20 cellular contexts compared by ENCODE assay signal in the genomic region with DNA sequence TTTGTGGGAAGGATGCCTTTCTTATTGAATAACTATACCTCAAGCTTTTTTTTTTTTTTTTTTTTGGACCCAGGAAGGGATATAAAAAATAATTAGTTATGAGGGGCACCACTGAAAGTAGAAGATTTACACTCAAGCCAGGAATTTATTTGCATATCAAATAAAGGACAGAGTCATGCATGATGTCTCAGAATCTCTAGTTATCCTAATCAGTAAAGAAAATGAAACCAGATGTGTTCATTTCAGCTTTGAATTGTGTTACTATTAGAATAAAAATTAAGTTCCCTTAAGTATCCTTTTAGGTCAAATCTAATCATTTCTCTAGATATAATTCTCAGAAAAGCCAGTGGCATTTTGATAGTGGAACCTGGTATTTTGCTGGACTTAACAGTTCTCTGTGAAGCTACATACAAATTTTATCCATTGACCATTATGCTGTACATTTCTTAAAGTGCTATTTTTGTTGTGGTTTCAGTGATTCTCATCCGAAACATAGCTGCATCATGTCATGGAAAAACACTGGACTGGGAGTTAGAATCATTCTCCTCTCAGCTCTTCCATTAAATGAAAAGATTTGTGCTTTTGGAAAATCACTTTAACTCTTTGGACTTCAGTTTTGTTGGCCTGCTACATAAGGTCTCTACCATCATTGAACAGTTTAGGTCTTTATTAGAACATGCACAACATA.
A peak's percentile ranks its signal among the peaks of the same experiment; 100 is the strongest.
DNase-seq lines count a peak whose midpoint lies in the region; ATAC-seq and TF ChIP-seq lines count a peak whose summit lies in the region.
"Had no signal": no experiment of that assay in that cellular context is flagged by ENCODE, and none has a peak within 500 bp of the region (broad histone marks: within the 10 kb centered on the region; RNA-seq: fewer than 3 reads in every experiment).

No MANE protein-coding gene starts in this region.

- H2AK5ac ChIP-seq in mesenchymal stem cell (ENCODE audit: low read length, severe bottlenecking) = no peak overlapping the region

- H3K4me2 ChIP-seq in BLaER1 (peak overlapping the region; percentile 16; the same call in 1 of the 2 replicates), mesenchymal stem cell (ENCODE audit: low read length, poor library complexity, severe bottlenecking) (no peak overlapping the region)
- H3K4me2 ChIP-seq: A549, KMS-11 had no signal

- no peak overlapping the region for H2BK12ac ChIP-seq in mesenchymal stem cell (ENCODE audit: low read length in 2 of 2)

- no peak overlapping the region for H2BK120ac ChIP-seq in mesenchymal stem cell (ENCODE audit: low read depth, low read length)

- no peaks in the 10 kb centered on the region for H3K79me1 ChIP-seq in mesenchymal stem cell (replicated peaks; ENCODE audit: low read length, poor library complexity, severe bottlenecking)

- H3K9ac ChIP-seq in BLaER1 (no peak overlapping the region), mesenchymal stem cell (ENCODE audit: low read length) (peak overlapping the region; percentile 77)
- H3K9ac ChIP-seq: KMS-11 had no signal

- no peak overlapping the region for H3K27ac ChIP-seq in BLaER1
- H3K27ac ChIP-seq in mesenchymal stem cell (ENCODE audit: low read length, poor library complexity, severe bottlenecking) = no peak overlapping the region
- H3K27ac ChIP-seq: A549, KMS-11 had no signal

- no peak overlapping the region for H3K23ac ChIP-seq in mesenchymal stem cell (ENCODE audit: low read length in 2 of 2)

- H4K8ac ChIP-seq in mesenchymal stem cell (ENCODE audit: low read length) = no peak overlapping the region

- no peak overlapping the region for H3K4me3 Mint-ChIP-seq in activated B cell treated with CpG ODN at 0.5 μM for 24 hours
- H3K4me3 Mint-ChIP-seq: CD4-positive, CD25-positive, alpha-beta regulatory T cell; H9 had no signal

- CTCF ChIA-PET in activated B cell treated with CpG ODN at 0.5 μM for 24 hours (lab: Charles Lee) = no interaction called here

- H4K20me1 ChIP-seq in BLaER1 = no peaks in the 10 kb centered on the region

- H3K27me3 ChIP-seq in BLaER1 (no peaks in the 10 kb centered on the region), mesenchymal stem cell (ENCODE audit: control insufficient read depth in 1 of 2, insufficient read depth in 1 of 2, low read length in 2 of 2) (no peaks in the 10 kb centered on the region)

- H3K4me1 ChIP-seq in BLaER1 (peaks cover 10% of the 10 kb centered on the region; the same call in 1 of the 2 replicates), mesenchymal stem cell (ENCODE audit: control insufficient read depth, insufficient read depth, low read depth, low read length) (no peaks in the 10 kb centered on the region)
- H3K4me1 ChIP-seq: A549, Caco-2 had no signal

- H3K27ac Mint-ChIP-seq in activated B cell treated with CpG ODN at 0.5 μM for 24 hours = peak overlapping the region; percentile 18
- H3K27ac Mint-ChIP-seq: CD4-positive, CD25-positive, alpha-beta regulatory T cell; H9 had no signal

- POLR2A ChIA-PET in activated B cell treated with CpG ODN at 0.5 μM for 24 hours (lab: Charles Lee) = interaction anchor here (0.6 to 1.7 kb wide), 6 partner anchors 19 to 1308 kb away, joined by 3 to 12 read pairs (median 6); a partner anchor contains a TSS

- no peak for TF ChIP-seq CTCF in activated B cell treated with CpG ODN at 0.5 μM for 24 hours (IDR thresholded peaks at IDR 0.05)

- ATAC-seq in activated B cell treated with CpG ODN at 0.5 μM for 24 hours (ENCODE audit: low read depth) (peak; percentile 25), GM19395 (IDR thresholded peaks at IDR 0.05; ENCODE audit: unreplicated experiment) (no peak)
- ATAC-seq: A549, PC-3 had no signal

- intact Hi-C loops in activated B cell treated with CpG ODN at 0.5 μM for 24 hours (cut with micrococcal nuclease) = loop anchor here (1.0 kb wide), 1 partner anchor 8 kb away; no protein-coding TSS in a partner anchor

- DNase-seq in M059J (ENCODE audit: low read depth) = peak; percentile 38
- no peak for DNase-seq in activated B cell treated with CpG ODN at 0.5 μM for 24 hours
- DNase-seq in mesenchymal stem cell = peak; percentile 42
- DNase-seq in NCI-H345 treated with DMSO at 0.1 percent for 48 hours (lab: John Stamatoyannopoulos, UW; ENCODE audit: unreplicated experiment) = no peak
- DNase-seq in NCI-H2081 treated with DMSO at 0.1 percent for 48 hours (lab: John Stamatoyannopoulos, UW) = no peak
- DNase-seq: Caco-2; CD4-positive, CD25-positive, alpha-beta regulatory T cell; DMS53; H9; MM.1S; NCI-H1092 treated with DMSO at 0.1 percent for 48 hours; NCI-H1694; NCI-H2107; NCI-H2227 treated with DMSO at 0.1 percent for 48 hours; NK-92 treated with Interleukin-12 subunit alpha and Interleukin-12 subunit beta, amount 100 ng/mL, for 24 hours; PC-3 had no signal

- H3K4ac ChIP-seq in mesenchymal stem cell (ENCODE audit: low read depth in 1 of 2, low read length in 2 of 2) = no peak overlapping the region

- H3K27me3 Mint-ChIP-seq in activated B cell treated with CpG ODN at 0.5 μM for 24 hours = no peaks in the 10 kb centered on the region

- no peak overlapping the region for H3K14ac ChIP-seq in mesenchymal stem cell (ENCODE audit: low read length in 2 of 2)

- no peaks in the 10 kb centered on the region for H3K36me3 ChIP-seq in BLaER1
- no peaks in the 10 kb centered on the region for H3K36me3 ChIP-seq in mesenchymal stem cell (ENCODE audit: control insufficient read depth in 1 of 2, insufficient read depth in 2 of 2, low read depth in 1 of 2, low read length in 2 of 2)

- H2AFZ ChIP-seq in mesenchymal stem cell (ENCODE audit: low read depth, low read length) = no peak overlapping the region

- H2BK15ac ChIP-seq in mesenchymal stem cell (ENCODE audit: low read depth, poor library complexity, severe bottlenecking) = no peak overlapping the region

- H3K4me3 ChIP-seq in BLaER1 = no peak overlapping the region
- no peak overlapping the region for H3K4me3 ChIP-seq in mesenchymal stem cell (ENCODE audit: insufficient read depth in 1 of 2, low read depth in 1 of 2, low read length in 2 of 2)
- H3K4me3 ChIP-seq: A549 had no signal

- no peak overlapping the region for H3K18ac ChIP-seq in mesenchymal stem cell (ENCODE audit: low read depth in 1 of 2, low read length in 2 of 2)

- H2BK5ac ChIP-seq in mesenchymal stem cell (ENCODE audit: low read depth, low read length, poor library complexity, severe bottlenecking) = no peak overlapping the region

- H3K36me3 Mint-ChIP-seq in activated B cell treated with CpG ODN at 0.5 μM for 24 hours (ENCODE audit: low read depth) = no peaks in the 10 kb centered on the region
- H3K36me3 Mint-ChIP-seq: CD4-positive, CD25-positive, alpha-beta regulatory T cell had no signal

- peaks cover 2% of the 10 kb centered on the region for H3K9me3 Mint-ChIP-seq in activated B cell treated with CpG ODN at 0.5 μM for 24 hours
- H3K9me3 Mint-ChIP-seq: H9 had no signal

- H4K91ac ChIP-seq in mesenchymal stem cell (ENCODE audit: low read length) = no peak overlapping the region

- H3K9me3 ChIP-seq in BLaER1 (no peaks in the 10 kb centered on the region), mesenchymal stem cell (ENCODE audit: control insufficient read depth, low read length) (no peaks in the 10 kb centered on the region)
- H3K9me3 ChIP-seq: A549, Caco-2 had no signal

- H3K4me1 Mint-ChIP-seq in activated B cell treated with CpG ODN at 0.5 μM for 24 hours = peaks cover 18% of the 10 kb centered on the region

- 80% methylated on average over 1 of the region's 1 CpG for WGBS in mesenchymal stem cell

Comparison
In these comparisons a context has a peak if more than half of its experiments do, and no peak if none do; other contexts are left out.
1. DNase-seq: peak in M059J (single experiment) and mesenchymal stem cell (single experiment); none in activated B cell treated with CpG ODN at 0.5 μM for 24 hours (single experiment), NCI-H345 treated with DMSO at 0.1 percent for 48 hours (single experiment) and NCI-H2081 treated with DMSO at 0.1 percent for 48 hours (single experiment).